In the genomic region with DNA sequence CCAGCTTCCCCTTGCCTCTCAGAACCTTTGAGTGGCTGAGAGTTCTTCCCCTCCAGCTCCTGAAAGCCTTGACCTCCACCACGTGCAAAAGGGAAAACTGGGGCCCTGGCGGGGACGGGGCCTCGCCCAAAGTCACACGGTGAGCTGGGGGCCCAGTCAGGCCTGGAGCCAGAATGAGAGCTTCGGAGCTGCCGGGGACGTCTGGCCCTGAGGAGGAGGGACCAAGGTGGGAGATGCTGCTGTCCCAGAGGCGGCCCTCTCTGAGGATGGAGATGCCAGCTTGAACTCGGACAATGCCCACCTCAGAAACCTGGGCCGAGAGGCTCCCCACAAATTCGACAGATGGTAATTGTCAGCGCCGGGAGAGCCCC, we compare ENCODE assay signal across 8 cellular contexts. TPM values are rescaled to one million over a fixed set of nuclear protein-coding genes. Genes with fewer than 3 reads are reported as not detected.
DNase-seq lines count a peak whose midpoint lies in the region; ATAC-seq and TF ChIP-seq lines count a peak whose summit lies in the region.

No MANE protein-coding gene starts in this region.

- CTCF ChIA-PET in activated CD4-positive, alpha-beta T cell treated with anti-CD3 and anti-CD28 coated beads for 36 hours (lab: Charles Lee) = interaction anchor here (0.7 to 1.0 kb wide), 2 partner anchors 25 to 27 kb away, joined by 3 read pairs; no protein-coding TSS in a partner anchor

- POLR2A ChIA-PET in activated CD4-positive, alpha-beta T cell treated with anti-CD3 and anti-CD28 coated beads for 36 hours (lab: Charles Lee) = no interaction called here
- POLR2A ChIA-PET in activated naive CD8-positive, alpha-beta T cell treated with anti-CD3 and anti-CD28 coated beads, Interleukin-2, amount 10 ng/mL, durations not matched to agents 7 days and 5 days (lab: Charles Lee) = no interaction called here

- no peak for TF ChIP-seq EP300 in suprapubic skin (IDR thresholded peaks at IDR 0.05)

- H3K36me3 Mint-ChIP-seq in activated CD4-positive, alpha-beta T cell treated with anti-CD3 and anti-CD28 coated beads for 36 hours (ENCODE audit: low read depth) = no peaks in the 10 kb centered on the region
- no peaks in the 10 kb centered on the region for H3K36me3 Mint-ChIP-seq in activated naive CD8-positive, alpha-beta T cell treated with anti-CD3 and anti-CD28 coated beads, Interleukin-2, amount 10 ng/mL, durations not matched to agents 7 days and 5 days

- no peak overlapping the region for H3K27ac Mint-ChIP-seq in activated CD4-positive, alpha-beta T cell treated with anti-CD3 and anti-CD28 coated beads for 36 hours
- H3K27ac Mint-ChIP-seq in activated naive CD8-positive, alpha-beta T cell treated with anti-CD3 and anti-CD28 coated beads, Interleukin-2, amount 10 ng/mL, durations not matched to agents 7 days and 5 days = no peak overlapping the region

- H3K4me1 Mint-ChIP-seq in activated CD4-positive, alpha-beta T cell treated with anti-CD3 and anti-CD28 coated beads for 36 hours = peaks cover 16% of the 10 kb centered on the region
- peaks cover 28% of the 10 kb centered on the region for H3K4me1 Mint-ChIP-seq in activated naive CD8-positive, alpha-beta T cell treated with anti-CD3 and anti-CD28 coated beads, Interleukin-2, amount 10 ng/mL, durations not matched to agents 7 days and 5 days

- H3K27me3 ChIP-seq in kidney epithelial cell (ENCODE audit: control insufficient read depth, insufficient read depth, low read length) (peaks cover 3% of the 10 kb centered on the region), suprapubic skin (no peaks in the 10 kb centered on the region)

- TF ChIP-seq POLR2A in suprapubic skin (IDR thresholded peaks at IDR 0.05) = no peak

- ATAC-seq in activated CD4-positive, alpha-beta T cell treated with anti-CD3 and anti-CD28 coated beads for 36 hours = no peak
- no peak for ATAC-seq in activated naive CD8-positive, alpha-beta T cell treated with anti-CD3 and anti-CD28 coated beads, Interleukin-2, amount 10 ng/mL, durations not matched to agents 7 days and 5 days (ENCODE audit: low read depth)

- 40% methylated on average over 3 of the region's 14 CpGs for WGBS in suprapubic skin

- peak overlapping the region; percentile 73 for H3K4me3 Mint-ChIP-seq in activated CD4-positive, alpha-beta T cell treated with anti-CD3 and anti-CD28 coated beads for 36 hours
- peak overlapping the region; percentile 65 for H3K4me3 Mint-ChIP-seq in activated naive CD8-positive, alpha-beta T cell treated with anti-CD3 and anti-CD28 coated beads, Interleukin-2, amount 10 ng/mL, durations not matched to agents 7 days and 5 days

- no peak for DNase-seq in activated CD4-positive, alpha-beta T cell treated with anti-CD3 and anti-CD28 coated beads for 36 hours
- DNase-seq in activated CD4-positive, alpha-beta T cell treated with anti-CD3 and anti-CD28 coated beads, Interleukin-2, amount 50 U/mL, for 48 hours = no peak
- DNase-seq in activated naive CD8-positive, alpha-beta T cell treated with anti-CD3 and anti-CD28 coated beads, Interleukin-2, amount 10 ng/mL, durations not matched to agents 7 days and 5 days = no peak
- DNase-seq in kidney epithelial cell (ENCODE audit: low read depth) = no peak
- DNase-seq in suprapubic skin (ENCODE audit: low spot score in 2 of 2) = no peak
- DNase-seq in MV-4-11 (lab: John Stamatoyannopoulos, UW) = no peak
- DNase-seq in COLO829 (ENCODE audit: low spot score) = no peak
- DNase-seq in NCI-H187 treated with DMSO at 0.1 percent for 48 hours (lab: John Stamatoyannopoulos, UW) = no peak

- H3K27me3 Mint-ChIP-seq in activated CD4-positive, alpha-beta T cell treated with anti-CD3 and anti-CD28 coated beads for 36 hours = no peaks in the 10 kb centered on the region
- H3K27me3 Mint-ChIP-seq in activated naive CD8-positive, alpha-beta T cell treated with anti-CD3 and anti-CD28 coated beads, Interleukin-2, amount 10 ng/mL, durations not matched to agents 7 days and 5 days = peaks cover 4% of the 10 kb centered on the region

- peak overlapping the region; percentile 89 for H3K4me3 ChIP-seq in kidney epithelial cell (ENCODE audit: low read depth, low read length)
- peak overlapping the region; percentile 94 for H3K4me3 ChIP-seq in suprapubic skin

- no peaks in the 10 kb centered on the region for H3K9me3 ChIP-seq in suprapubic skin

- intact Hi-C loops in activated CD4-positive, alpha-beta T cell treated with anti-CD3 and anti-CD28 coated beads for 36 hours (cut with DNase I, micrococcal nuclease) = loop anchor here in 1 of 2 experiments (5.0 to 10.0 kb wide), 2 partner anchors 460 to 497 kb away; a partner anchor contains a TSS

- peak overlapping the region; percentile 93 for H3K27ac ChIP-seq in suprapubic skin

- no peaks in the 10 kb centered on the region for H3K9me3 Mint-ChIP-seq in activated CD4-positive, alpha-beta T cell treated with anti-CD3 and anti-CD28 coated beads for 36 hours (ENCODE audit: low read depth)
- no peaks in the 10 kb centered on the region for H3K9me3 Mint-ChIP-seq in activated naive CD8-positive, alpha-beta T cell treated with anti-CD3 and anti-CD28 coated beads, Interleukin-2, amount 10 ng/mL, durations not matched to agents 7 days and 5 days

- no peak for TF ChIP-seq CTCF in kidney epithelial cell (IDR thresholded peaks at IDR 0.05; ENCODE audit: insufficient read depth, low read length, poor library complexity, severe bottlenecking)
- TF ChIP-seq CTCF in suprapubic skin (IDR thresholded peaks at IDR 0.05) = no peak

- peaks cover 32% of the 10 kb centered on the region for H3K4me1 ChIP-seq in suprapubic skin

- H3K36me3 ChIP-seq in kidney epithelial cell (ENCODE audit: control insufficient read depth, insufficient read depth, low read length) (no peaks in the 10 kb centered on the region), suprapubic skin (no peaks in the 10 kb centered on the region)

RNA-seq across cellular contexts. Expression of a gene that starts 0.7 kb away (rescaled TPM):
- total RNA-seq in activated CD4-positive, alpha-beta T cell treated with anti-CD3 and anti-CD28 coated beads for 36 hours = under 1 TPM in 1 of 2 experiments, not detected in 1; 0.21 TPM
- total RNA-seq in activated naive CD8-positive, alpha-beta T cell treated with anti-CD3 and anti-CD28 coated beads, Interleukin-2, amount 10 ng/mL, durations not matched to agents 7 days and 5 days = under 1 TPM in 1 of 2 experiments, not detected in 1; 0.30 TPM
- total RNA-seq in kidney epithelial cell = 1.6 and 2.0 TPM in 2 replicates
- 1 to 10 TPM; 1.4 to 3.7 (median 1.8) TPM for total RNA-seq in suprapubic skin

RNA-seq across cellular contexts. Expression of a gene that starts 1.3 kb away (rescaled TPM):
- total RNA-seq in activated CD4-positive, alpha-beta T cell treated with anti-CD3 and anti-CD28 coated beads for 36 hours = 1 to 10 TPM; 2.7 to 4.4 TPM
- total RNA-seq in activated naive CD8-positive, alpha-beta T cell treated with anti-CD3 and anti-CD28 coated beads, Interleukin-2, amount 10 ng/mL, durations not matched to agents 7 days and 5 days = 1 to 10 TPM; 4.1 to 6.3 TPM
- total RNA-seq in kidney epithelial cell = 4.0 and 6.9 TPM in 2 replicates
- 10 to 100 TPM in 1 of 4 donors, 1 to 10 TPM in 3; 8.7 to 10.3 (median 9.9) TPM for total RNA-seq in suprapubic skin
